ENCODE assay signal across 1 cellular context in the genomic region with DNA sequence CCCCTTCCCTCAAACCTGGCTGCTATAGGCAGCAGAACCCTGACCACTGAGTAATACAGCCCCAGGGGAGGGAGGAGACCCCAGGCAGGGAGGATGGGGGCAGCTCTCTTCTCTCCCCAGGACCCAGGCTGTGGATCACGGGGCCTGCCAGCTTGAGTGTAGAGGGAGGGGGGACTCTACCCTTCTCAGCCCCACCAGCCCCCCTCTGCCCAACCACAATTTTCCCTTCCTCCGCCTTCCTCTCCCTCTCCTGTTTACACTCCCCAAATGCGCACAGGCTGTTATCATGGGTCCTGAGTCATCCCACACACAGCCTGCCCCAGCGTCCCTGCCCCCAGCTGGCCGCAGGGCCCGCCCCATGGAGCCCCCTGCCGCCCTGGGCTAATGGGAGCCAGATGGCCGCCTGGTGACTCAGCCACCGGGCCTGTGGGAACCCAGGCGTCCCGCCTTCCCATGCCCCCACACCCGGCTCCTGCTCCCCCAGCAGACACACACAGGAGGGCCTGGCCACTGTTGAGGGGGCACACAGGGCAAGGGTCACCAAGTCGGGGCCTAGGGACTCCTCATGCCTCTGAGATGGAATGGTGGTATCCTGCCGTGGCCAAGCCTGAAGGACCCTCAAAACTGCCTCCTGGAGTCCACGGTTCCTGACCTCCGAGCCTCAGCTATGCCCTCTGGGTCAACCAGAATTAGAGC.
TF ChIP-seq lines count a peak whose summit lies in the region.

No MANE protein-coding gene starts in this region.

TF ChIP-seq in HepG2, 621 proteins besides CTCF, POLR2A, EP300 and RAD21 (continued from another document and continues in another):
- TF ChIP-seq, protein P1, sequence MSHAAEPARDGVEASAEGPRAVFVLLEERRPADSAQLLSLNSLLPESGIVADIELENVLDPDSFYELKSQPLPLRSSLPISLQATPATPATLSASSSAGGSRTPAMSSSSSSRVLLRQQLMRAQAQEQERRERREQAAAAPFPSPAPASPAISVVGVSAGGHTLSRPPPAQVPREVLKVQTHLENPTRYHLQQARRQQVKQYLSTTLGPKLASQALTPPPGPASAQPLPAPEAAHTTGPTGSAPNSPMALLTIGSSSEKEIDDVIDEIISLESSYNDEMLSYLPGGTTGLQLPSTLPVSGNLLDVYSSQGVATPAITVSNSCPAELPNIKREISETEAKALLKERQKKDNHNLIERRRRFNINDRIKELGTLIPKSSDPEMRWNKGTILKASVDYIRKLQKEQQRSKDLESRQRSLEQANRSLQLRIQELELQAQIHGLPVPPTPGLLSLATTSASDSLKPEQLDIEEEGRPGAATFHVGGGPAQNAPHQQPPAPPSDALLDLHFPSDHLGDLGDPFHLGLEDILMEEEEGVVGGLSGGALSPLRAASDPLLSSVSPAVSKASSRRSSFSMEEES (CRISPR knock-in tag; IDR thresholded peaks at IDR 0.05): 0 out of 2 replicates have a peak, but pooled peaks have one; percentile 49
- no peak for TF ChIP-seq SMARCC2 (IDR thresholded peaks at IDR 0.05)
- no peak for TF ChIP-seq ZBTB42 (CRISPR knock-in tag; IDR thresholded peaks at IDR 0.05)
- peak; percentile 79 for TF ChIP-seq FOXP4 (CRISPR knock-in tag; IDR thresholded peaks at IDR 0.05)
- no peak for TF ChIP-seq ZNF800 (CRISPR knock-in tag; IDR thresholded peaks at IDR 0.05)
- no peak for TF ChIP-seq HHEX (CRISPR knock-in tag; IDR thresholded peaks at IDR 0.05)
- TF ChIP-seq ESRRA (CRISPR knock-in tag; IDR thresholded peaks at IDR 0.05; ENCODE audit: low read depth): no peak
- no peak for TF ChIP-seq ATF2 (CRISPR knock-in tag; IDR thresholded peaks at IDR 0.05)
- TF ChIP-seq MED8 (CRISPR knock-in tag; IDR thresholded peaks at IDR 0.05; ENCODE audit: insufficient replicate concordance): peak; percentile 33
- 0 out of 2 replicates have a peak, but pooled peaks have one; percentile 33 for TF ChIP-seq MYC (CRISPR knock-in tag; IDR thresholded peaks at IDR 0.05; ENCODE audit: borderline replicate concordance)
- no peak for TF ChIP-seq THAP7 (CRISPR knock-in tag; IDR thresholded peaks at IDR 0.05)
- TF ChIP-seq NONO (IDR thresholded peaks at IDR 0.05): no peak
- TF ChIP-seq NONO (CRISPR knock-in tag; conservative IDR thresholded peaks at IDR 0.05): peak; percentile 45; the same call in 1 of the 2 replicates
- peak; percentile 51; the same call in 1 of the 2 replicates for TF ChIP-seq ARID2 (CRISPR knock-in tag; IDR thresholded peaks at IDR 0.05; ENCODE audit: borderline replicate concordance)
- TF ChIP-seq, protein P2, sequence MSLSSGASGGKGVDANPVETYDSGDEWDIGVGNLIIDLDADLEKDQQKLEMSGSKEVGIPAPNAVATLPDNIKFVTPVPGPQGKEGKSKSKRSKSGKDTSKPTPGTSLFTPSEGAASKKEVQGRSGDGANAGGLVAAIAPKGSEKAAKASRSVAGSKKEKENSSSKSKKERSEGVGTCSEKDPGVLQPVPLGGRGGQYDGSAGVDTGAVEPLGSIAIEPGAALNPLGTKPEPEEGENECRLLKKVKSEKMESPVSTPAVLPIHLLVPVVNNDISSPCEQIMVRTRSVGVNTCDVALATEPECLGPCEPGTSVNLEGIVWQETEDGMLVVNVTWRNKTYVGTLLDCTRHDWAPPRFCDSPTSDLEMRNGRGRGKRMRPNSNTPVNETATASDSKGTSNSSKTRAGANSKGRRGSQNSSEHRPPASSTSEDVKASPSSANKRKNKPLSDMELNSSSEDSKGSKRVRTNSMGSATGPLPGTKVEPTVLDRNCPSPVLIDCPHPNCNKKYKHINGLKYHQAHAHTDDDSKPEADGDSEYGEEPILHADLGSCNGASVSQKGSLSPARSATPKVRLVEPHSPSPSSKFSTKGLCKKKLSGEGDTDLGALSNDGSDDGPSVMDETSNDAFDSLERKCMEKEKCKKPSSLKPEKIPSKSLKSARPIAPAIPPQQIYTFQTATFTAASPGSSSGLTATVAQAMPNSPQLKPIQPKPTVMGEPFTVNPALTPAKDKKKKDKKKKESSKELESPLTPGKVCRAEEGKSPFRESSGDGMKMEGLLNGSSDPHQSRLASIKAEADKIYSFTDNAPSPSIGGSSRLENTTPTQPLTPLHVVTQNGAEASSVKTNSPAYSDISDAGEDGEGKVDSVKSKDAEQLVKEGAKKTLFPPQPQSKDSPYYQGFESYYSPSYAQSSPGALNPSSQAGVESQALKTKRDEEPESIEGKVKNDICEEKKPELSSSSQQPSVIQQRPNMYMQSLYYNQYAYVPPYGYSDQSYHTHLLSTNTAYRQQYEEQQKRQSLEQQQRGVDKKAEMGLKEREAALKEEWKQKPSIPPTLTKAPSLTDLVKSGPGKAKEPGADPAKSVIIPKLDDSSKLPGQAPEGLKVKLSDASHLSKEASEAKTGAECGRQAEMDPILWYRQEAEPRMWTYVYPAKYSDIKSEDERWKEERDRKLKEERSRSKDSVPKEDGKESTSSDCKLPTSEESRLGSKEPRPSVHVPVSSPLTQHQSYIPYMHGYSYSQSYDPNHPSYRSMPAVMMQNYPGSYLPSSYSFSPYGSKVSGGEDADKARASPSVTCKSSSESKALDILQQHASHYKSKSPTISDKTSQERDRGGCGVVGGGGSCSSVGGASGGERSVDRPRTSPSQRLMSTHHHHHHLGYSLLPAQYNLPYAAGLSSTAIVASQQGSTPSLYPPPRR (CRISPR knock-in tag; IDR thresholded peaks at IDR 0.05; ENCODE audit: borderline replicate concordance): peak; percentile 59; the same call in 1 of the 2 replicates
- no peak for TF ChIP-seq KAT8 (CRISPR knock-in tag; IDR thresholded peaks at IDR 0.05)
- no peak for TF ChIP-seq ZNF34 (CRISPR knock-in tag; IDR thresholded peaks at IDR 0.05; ENCODE audit: borderline replicate concordance)
- no peak for TF ChIP-seq SP1 (IDR thresholded peaks at IDR 0.05)
- peak; percentile 59; the same call in 1 of the 2 replicates for TF ChIP-seq SP1 (CRISPR knock-in tag; IDR thresholded peaks at IDR 0.05)
- TF ChIP-seq THYN1 (CRISPR knock-in tag; IDR thresholded peaks at IDR 0.05; ENCODE audit: borderline replicate concordance, low read depth): no peak
- no peak for TF ChIP-seq ZNF773 (CRISPR knock-in tag; IDR thresholded peaks at IDR 0.05; ENCODE audit: borderline replicate concordance)
- TF ChIP-seq ZNF746 (CRISPR knock-in tag; IDR thresholded peaks at IDR 0.05): peak; percentile 62
- TF ChIP-seq ZNF296 (CRISPR knock-in tag; conservative IDR thresholded peaks at IDR 0.05): peak; percentile 14; the same call in 1 of the 2 replicates
- TF ChIP-seq ZNF224 (CRISPR knock-in tag; IDR thresholded peaks at IDR 0.05): no peak
- TF ChIP-seq NCOA2 (CRISPR knock-in tag; IDR thresholded peaks at IDR 0.05): peak; percentile 62
- TF ChIP-seq ZNF446 (CRISPR knock-in tag; IDR thresholded peaks at IDR 0.05): no peak
- TF ChIP-seq ZNF160 (CRISPR knock-in tag; IDR thresholded peaks at IDR 0.05): no peak
- TF ChIP-seq ERF (CRISPR knock-in tag; IDR thresholded peaks at IDR 0.05): 0 out of 2 replicates have a peak, but pooled peaks have one; percentile 17
- TF ChIP-seq PCBP1 (IDR thresholded peaks at IDR 0.05; ENCODE audit: borderline replicate concordance, low read depth, low read length): no peak
- no peak for TF ChIP-seq CENPT (CRISPR knock-in tag; IDR thresholded peaks at IDR 0.05; ENCODE audit: low read depth)
- 0 out of 2 replicates have a peak, but pooled peaks have one; percentile 42 for TF ChIP-seq EED (CRISPR knock-in tag; IDR thresholded peaks at IDR 0.05)
- no peak for TF ChIP-seq ZNF30 (CRISPR knock-in tag; IDR thresholded peaks at IDR 0.05)
- TF ChIP-seq ARID5B (CRISPR knock-in tag; IDR thresholded peaks at IDR 0.05): peak; percentile 58
- no peak for TF ChIP-seq ZNF234 (CRISPR knock-in tag; conservative IDR thresholded peaks at IDR 0.05)
- TF ChIP-seq NFKBIZ (CRISPR knock-in tag; IDR thresholded peaks at IDR 0.05): no peak; the same call in 1 of the 2 replicates
- 0 out of 2 replicates have a peak, but pooled peaks have one; percentile 20 for TF ChIP-seq GATA4 (IDR thresholded peaks at IDR 0.05; ENCODE audit: borderline replicate concordance, low read depth)
- TF ChIP-seq ZNF552 (CRISPR knock-in tag; IDR thresholded peaks at IDR 0.05; ENCODE audit: borderline replicate concordance): 0 out of 2 replicates have a peak, but pooled peaks have one; percentile 44
- TF ChIP-seq, protein P3, sequence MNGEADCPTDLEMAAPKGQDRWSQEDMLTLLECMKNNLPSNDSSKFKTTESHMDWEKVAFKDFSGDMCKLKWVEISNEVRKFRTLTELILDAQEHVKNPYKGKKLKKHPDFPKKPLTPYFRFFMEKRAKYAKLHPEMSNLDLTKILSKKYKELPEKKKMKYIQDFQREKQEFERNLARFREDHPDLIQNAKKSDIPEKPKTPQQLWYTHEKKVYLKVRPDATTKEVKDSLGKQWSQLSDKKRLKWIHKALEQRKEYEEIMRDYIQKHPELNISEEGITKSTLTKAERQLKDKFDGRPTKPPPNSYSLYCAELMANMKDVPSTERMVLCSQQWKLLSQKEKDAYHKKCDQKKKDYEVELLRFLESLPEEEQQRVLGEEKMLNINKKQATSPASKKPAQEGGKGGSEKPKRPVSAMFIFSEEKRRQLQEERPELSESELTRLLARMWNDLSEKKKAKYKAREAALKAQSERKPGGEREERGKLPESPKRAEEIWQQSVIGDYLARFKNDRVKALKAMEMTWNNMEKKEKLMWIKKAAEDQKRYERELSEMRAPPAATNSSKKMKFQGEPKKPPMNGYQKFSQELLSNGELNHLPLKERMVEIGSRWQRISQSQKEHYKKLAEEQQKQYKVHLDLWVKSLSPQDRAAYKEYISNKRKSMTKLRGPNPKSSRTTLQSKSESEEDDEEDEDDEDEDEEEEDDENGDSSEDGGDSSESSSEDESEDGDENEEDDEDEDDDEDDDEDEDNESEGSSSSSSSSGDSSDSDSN (CRISPR knock-in tag; IDR thresholded peaks at IDR 0.05): peak; percentile 33; the same call in 1 of the 2 replicates
- no peak for TF ChIP-seq MAFF (IDR thresholded peaks at IDR 0.05; ENCODE audit: low read depth, low read length)
- peak; percentile 70 for TF ChIP-seq GATAD2A (CRISPR knock-in tag; IDR thresholded peaks at IDR 0.05)
